ENCODE assay signal across 29 cellular contexts in genomic region chr9:13171261-13171660, GRCh38.
"Had no signal": no experiment of that assay in that cellular context is flagged by ENCODE, and none has a peak within 500 bp of the region (broad histone marks: within the 10 kb centered on the region; RNA-seq: fewer than 3 reads in every experiment).

No MANE protein-coding gene starts in this region.

- H3K4me3 Mint-ChIP-seq: activated CD8-positive, alpha-beta memory T cell treated with anti-CD3 and anti-CD28 coated beads, Interleukin-2, amount 10 ng/mL, durations not matched to agents 7 days and 5 days; activated CD8-positive, alpha-beta T cell treated with anti-CD3 and anti-CD28 coated beads, Interleukin-2, amount 10 ng/mL, durations not matched to agents 7 days and 5 days; activated naive CD4-positive, alpha-beta T cell treated with anti-CD3 and anti-CD28 coated beads, Interleukin-2, amount 50 U/mL, for 24 hours; activated naive CD8-positive, alpha-beta T cell treated with anti-CD3 and anti-CD28 coated beads, Interleukin-2, amount 50 U/mL, for 24 hours; immature natural killer cell; naive B cell; nephron progenitor cell; stimulated activated effector memory CD8-positive, alpha-beta T cell treated with anti-CD3 and anti-CD28 coated beads, Interleukin-12 subunit alpha, Interleukin-12 subunit beta, amount 100 ng/mL, for 72 hours had no signal

- ATAC-seq: activated CD8-positive, alpha-beta memory T cell treated with anti-CD3 and anti-CD28 coated beads, Interleukin-2, amount 10 ng/mL, durations not matched to agents 7 days and 5 days; activated CD8-positive, alpha-beta T cell treated with anti-CD3 and anti-CD28 coated beads, Interleukin-2, amount 10 ng/mL, durations not matched to agents 7 days and 5 days; activated naive CD8-positive, alpha-beta T cell treated with anti-CD3 and anti-CD28 coated beads, Interleukin-2, amount 50 U/mL, for 24 hours; left lung; sciatic nerve; stimulated activated effector memory CD8-positive, alpha-beta T cell treated with anti-CD3 and anti-CD28 coated beads, Interleukin-12 subunit alpha, Interleukin-12 subunit beta, amount 100 ng/mL, for 72 hours; upper lobe of right lung had no signal

- H3K4me1 Mint-ChIP-seq: activated CD8-positive, alpha-beta memory T cell treated with anti-CD3 and anti-CD28 coated beads, Interleukin-2, amount 10 ng/mL, durations not matched to agents 7 days and 5 days; activated naive CD4-positive, alpha-beta T cell treated with anti-CD3 and anti-CD28 coated beads, Interleukin-2, amount 50 U/mL, for 24 hours; activated naive CD8-positive, alpha-beta T cell treated with anti-CD3 and anti-CD28 coated beads, Interleukin-2, amount 50 U/mL, for 24 hours; immature natural killer cell; naive B cell; nephron progenitor cell; stimulated activated effector memory CD8-positive, alpha-beta T cell treated with anti-CD3 and anti-CD28 coated beads, Interleukin-12 subunit alpha, Interleukin-12 subunit beta, amount 100 ng/mL, for 72 hours had no signal

- H3K4me3 ChIP-seq: left lung, lung, ovary, skin epidermis, stomach, thyroid gland, upper lobe of right lung had no signal

- H3K4me1 ChIP-seq: left lung, stomach, thyroid gland, upper lobe of right lung had no signal

- H3K36me3 ChIP-seq: neutrophil, ovary had no signal

- H3K9me3 Mint-ChIP-seq: nephron progenitor cell had no signal

- H3K27ac ChIP-seq: left lung, neutrophil, ovary, skin epidermis, stomach, thyroid gland, upper lobe of right lung had no signal

- DNase-seq: activated CD8-positive, alpha-beta memory T cell treated with anti-CD3 and anti-CD28 coated beads, Interleukin-2, amount 10 ng/mL, durations not matched to agents 7 days and 5 days; activated CD8-positive, alpha-beta T cell treated with anti-CD3 and anti-CD28 coated beads, Interleukin-2, amount 10 ng/mL, durations not matched to agents 7 days and 5 days; activated naive CD8-positive, alpha-beta T cell treated with anti-CD3 and anti-CD28 coated beads, Interleukin-2, amount 50 U/mL, for 24 hours; activated T-cell treated with anti-CD3 and anti-CD28 coated beads, Interleukin-2, amount 50 U/mL, for 48 hours; anterior cingulate cortex; central memory CD4-positive, alpha-beta T cell; effector CD8-positive, alpha-beta T cell; foreskin fibroblast; head of caudate nucleus; hypothalamus; immature natural killer cell; left lung; naive B cell; nephron progenitor cell; ovary; retina; stimulated activated CD4-positive, alpha-beta T cell treated with anti-CD3 and anti-CD28 coated beads, Interleukin-4, amount 100 ng/mL, for 24 hours; stomach; T-helper 2 cell; thyroid gland; upper lobe of right lung had no signal

- H3K36me3 Mint-ChIP-seq: activated CD8-positive, alpha-beta memory T cell treated with anti-CD3 and anti-CD28 coated beads, Interleukin-2, amount 10 ng/mL, durations not matched to agents 7 days and 5 days; activated naive CD4-positive, alpha-beta T cell treated with anti-CD3 and anti-CD28 coated beads, Interleukin-2, amount 50 U/mL, for 24 hours; naive B cell; stimulated activated effector memory CD8-positive, alpha-beta T cell treated with anti-CD3 and anti-CD28 coated beads, Interleukin-12 subunit alpha, Interleukin-12 subunit beta, amount 100 ng/mL, for 72 hours had no signal

- H3K27ac Mint-ChIP-seq: activated CD8-positive, alpha-beta memory T cell treated with anti-CD3 and anti-CD28 coated beads, Interleukin-2, amount 10 ng/mL, durations not matched to agents 7 days and 5 days; activated CD8-positive, alpha-beta T cell treated with anti-CD3 and anti-CD28 coated beads, Interleukin-2, amount 10 ng/mL, durations not matched to agents 7 days and 5 days; activated naive CD4-positive, alpha-beta T cell treated with anti-CD3 and anti-CD28 coated beads, Interleukin-2, amount 50 U/mL, for 24 hours; activated naive CD8-positive, alpha-beta T cell treated with anti-CD3 and anti-CD28 coated beads, Interleukin-2, amount 50 U/mL, for 24 hours; activated T-helper 2 cell treated with anti-CD3 and anti-CD28 coated beads, Interferon-gamma antibody, Interleukin-2, Interleukin-4, amounts not matched to agents 10 μg/mL and 5 μg/mL and 100 μg/mL, durations not matched to agents 14 hours and 24 hours and 36 hours; immature natural killer cell; naive B cell; nephron progenitor cell; progenitor cell of endocrine pancreas; stimulated activated effector memory CD8-positive, alpha-beta T cell treated with anti-CD3 and anti-CD28 coated beads, Interleukin-12 subunit alpha, Interleukin-12 subunit beta, amount 100 ng/mL, for 72 hours had no signal

- H3K27me3 Mint-ChIP-seq: activated CD8-positive, alpha-beta memory T cell treated with anti-CD3 and anti-CD28 coated beads, Interleukin-2, amount 10 ng/mL, durations not matched to agents 7 days and 5 days; activated naive CD4-positive, alpha-beta T cell treated with anti-CD3 and anti-CD28 coated beads, Interleukin-2, amount 50 U/mL, for 24 hours; activated naive CD8-positive, alpha-beta T cell treated with anti-CD3 and anti-CD28 coated beads, Interleukin-2, amount 50 U/mL, for 24 hours; naive B cell; progenitor cell of endocrine pancreas had no signal

- H3K27me3 ChIP-seq: left lung, neutrophil, ovary, stomach, thyroid gland, upper lobe of right lung had no signal

- H3K9me3 ChIP-seq: left lung, neutrophil, ovary, stomach, thyroid gland, upper lobe of right lung had no signal
